ENCODE assay signal across 15 cellular contexts in the genomic region with DNA sequence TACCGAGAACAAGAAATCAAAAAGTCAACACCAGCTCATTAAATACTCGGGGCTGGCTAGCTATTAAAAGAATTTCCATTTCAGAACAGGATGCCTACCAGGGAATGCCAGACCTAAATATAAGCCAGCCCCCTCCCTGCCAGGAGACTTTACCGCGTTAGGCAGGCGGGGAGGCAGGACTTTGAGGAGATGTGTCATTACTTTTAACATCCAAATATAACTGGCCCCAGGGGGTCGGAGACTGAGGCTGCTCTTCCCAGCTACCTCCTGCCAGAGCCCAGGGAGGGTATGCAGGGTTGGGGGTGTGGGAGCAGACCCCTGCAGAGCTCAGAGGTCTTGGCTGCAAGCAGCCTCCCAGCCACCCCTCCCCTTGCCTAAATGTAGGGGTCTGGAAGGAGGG.
DNase-seq lines count a peak whose midpoint lies in the region; ATAC-seq and TF ChIP-seq lines count a peak whose summit lies in the region.
"Had no signal": no experiment of that assay in that cellular context is flagged by ENCODE, and none has a peak within 500 bp of the region (broad histone marks: within the 10 kb centered on the region; RNA-seq: fewer than 3 reads in every experiment).

No MANE protein-coding gene starts in this region.

- TF ChIP-seq POLR2A in sigmoid colon (IDR thresholded peaks at IDR 0.05): no peak

- no peaks in the 10 kb centered on the region for H3K9me3 ChIP-seq in left ventricle myocardium inferior (replicated peaks)
- no peaks in the 10 kb centered on the region for H3K9me3 ChIP-seq in right cardiac atrium (ENCODE audit: control insufficient read depth, low read length)
- no peaks in the 10 kb centered on the region for H3K9me3 ChIP-seq in sigmoid colon
- H3K9me3 ChIP-seq in psoas muscle: no peaks in the 10 kb centered on the region
- H3K9me3 ChIP-seq: A549, SK-N-SH had no signal

- ATAC-seq in Right ventricle myocardium inferior (peak; percentile 45), right cardiac atrium (peak; percentile 58 to 61), psoas muscle (no peak), GM21529 (IDR thresholded peaks at IDR 0.05; ENCODE audit: unreplicated experiment) (no peak)
- ATAC-seq: A549 had no signal

- H3K27ac ChIP-seq in left ventricle myocardium inferior (replicated peaks) (no peak overlapping the region), right cardiac atrium (ENCODE audit: low read length) (no peak overlapping the region), sigmoid colon (no peak overlapping the region), psoas muscle (no peak overlapping the region)
- H3K27ac ChIP-seq: A549 had no signal

- H3K4me3 ChIP-seq in left ventricle myocardium inferior: no peak overlapping the region
- H3K4me3 ChIP-seq in right cardiac atrium (ENCODE audit: low read length): no peak overlapping the region
- no peak overlapping the region for H3K4me3 ChIP-seq in sigmoid colon
- no peak overlapping the region for H3K4me3 ChIP-seq in psoas muscle
- H3K4me3 ChIP-seq: A549 had no signal

- DNase-seq in Right ventricle myocardium inferior (ENCODE audit: missing footprints): no peak
- DNase-seq in left ventricle myocardium inferior: no peak
- peak; percentile 80 for DNase-seq in NCI-H69 (lab: John Stamatoyannopoulos, UW)
- DNase-seq in right cardiac atrium: no peak
- peak; percentile 42 for DNase-seq in sigmoid colon
- no peak for DNase-seq in GM10266 (ENCODE audit: extremely low spot score)
- DNase-seq in psoas muscle: no peak
- DNase-seq: CD4-positive, CD25-positive, alpha-beta regulatory T cell; DND-41; HCEC 1CT; NCI-H1436 treated with DMSO at 0.1 percent for 48 hours; NCI-H774; SK-N-SH had no signal

- H3K4me1 ChIP-seq in left ventricle myocardium inferior (peaks cover 13% of the 10 kb centered on the region), right cardiac atrium (ENCODE audit: control insufficient read depth, insufficient read depth, low read length) (no peaks in the 10 kb centered on the region), sigmoid colon (no peaks in the 10 kb centered on the region), psoas muscle (no peaks in the 10 kb centered on the region)

- intact Hi-C loops in Right ventricle myocardium inferior (cut with DNase I) (loop anchor here (10.0 kb wide), 1 partner anchor 101 kb away; no protein-coding TSS in a partner anchor), left ventricle myocardium inferior (cut with micrococcal nuclease) (no loop called here), right cardiac atrium (cut with DNase I) (no loop called here), sigmoid colon (cut with DNase I) (no loop called here), psoas muscle (cut with DNase I) (no loop called here)

- no peak for TF ChIP-seq CTCF in left ventricle myocardium inferior (IDR thresholded peaks at IDR 0.05; ENCODE audit: borderline replicate concordance)
- no peak for TF ChIP-seq CTCF in sigmoid colon (IDR thresholded peaks at IDR 0.05)
- TF ChIP-seq CTCF in GM10266 (IDR thresholded peaks at IDR 0.05; ENCODE audit: control insufficient read depth, insufficient read depth, low read depth, missing control alignments): no peak
- no peak for TF ChIP-seq CTCF in psoas muscle (IDR thresholded peaks at IDR 0.05)

- TF ChIP-seq EP300 in sigmoid colon (IDR thresholded peaks at IDR 0.05): no peak

- no peaks in the 10 kb centered on the region for H3K27me3 ChIP-seq in left ventricle myocardium inferior (ENCODE audit: low read depth)
- no peaks in the 10 kb centered on the region for H3K27me3 ChIP-seq in right cardiac atrium (ENCODE audit: control insufficient read depth, insufficient read depth)
- no peaks in the 10 kb centered on the region for H3K27me3 ChIP-seq in sigmoid colon
- H3K27me3 ChIP-seq in psoas muscle (ENCODE audit: insufficient read depth in 3 of 3, low read length in 2 of 3): peaks cover 0 to 22% (median 5%) of the 10 kb centered on the region in 3 donors

- 40% methylated on average over 6 of the region's 6 CpGs for WGBS in right cardiac atrium
- 60 to 64% methylated on average over 6 of the region's 6 CpGs for WGBS in sigmoid colon, 2 donors
- WGBS in psoas muscle, 3 donors: 18 to 24% (median 19%) methylated on average over 6 of the region's 6 CpGs

- H3K36me3 ChIP-seq in left ventricle myocardium inferior (no peaks in the 10 kb centered on the region), sigmoid colon (no peaks in the 10 kb centered on the region), psoas muscle (ENCODE audit: insufficient read depth in 1 of 2, low read depth in 1 of 2) (no peaks in the 10 kb centered on the region)

Comparison
In these comparisons a context has a peak if more than half of its experiments do, and no peak if none do; other contexts are left out.
1. ATAC-seq: peak in Right ventricle myocardium inferior (single experiment) and right cardiac atrium (2 of 2); none in psoas muscle (0 of 4) and GM21529 (single experiment).
2. DNase-seq: peak in NCI-H69 (single experiment) and sigmoid colon (single experiment); none in Right ventricle myocardium inferior (single experiment), left ventricle myocardium inferior (single experiment), right cardiac atrium (0 of 3), GM10266 (single experiment) and psoas muscle (0 of 2).